Comparison of ENCODE assay signal across 8 cellular contexts in the genomic region with DNA sequence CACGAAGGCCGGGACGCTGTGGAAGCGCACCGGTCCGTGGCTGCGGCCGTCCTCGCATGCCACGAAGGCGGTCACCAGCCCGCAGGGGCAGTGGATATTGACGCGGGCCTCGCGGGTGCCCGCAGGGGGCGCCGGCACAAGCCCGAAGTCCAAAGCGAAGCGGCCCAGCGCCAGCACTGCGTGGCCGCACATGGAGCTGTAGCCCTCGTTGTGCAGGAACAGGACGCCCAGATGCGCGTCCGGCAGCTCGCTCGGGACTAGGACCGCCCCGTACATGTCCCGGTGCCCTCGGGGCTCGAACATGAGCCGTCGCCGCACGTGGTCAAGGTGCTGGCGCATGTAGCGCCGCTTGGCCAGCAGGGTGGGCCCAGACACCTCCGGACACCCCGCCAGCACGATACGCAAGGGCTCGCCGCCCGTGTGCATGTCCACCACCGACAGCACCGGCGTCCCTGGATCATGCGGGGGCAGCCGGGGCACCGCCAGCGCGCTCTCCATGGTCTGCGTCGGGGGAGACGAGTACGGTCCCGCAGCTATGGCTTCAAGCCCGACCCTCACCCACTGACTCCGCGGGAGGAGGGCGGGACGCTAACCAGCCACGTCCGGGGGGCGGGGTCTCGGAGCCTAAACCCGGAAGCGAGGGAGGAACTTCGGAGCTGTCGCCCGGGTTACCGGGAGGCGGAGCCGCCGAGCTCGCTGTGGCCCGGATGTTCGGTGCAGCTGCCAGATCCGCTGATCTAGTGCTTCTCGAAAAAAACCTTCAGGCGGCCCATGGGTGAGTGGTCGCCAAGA. TPM values are rescaled to one million over a fixed set of nuclear protein-coding genes. Genes with fewer than 3 reads are reported as not detected.
DNase-seq lines count a peak whose midpoint lies in the region; ATAC-seq and TF ChIP-seq lines count a peak whose summit lies in the region.

A gene with protein sequence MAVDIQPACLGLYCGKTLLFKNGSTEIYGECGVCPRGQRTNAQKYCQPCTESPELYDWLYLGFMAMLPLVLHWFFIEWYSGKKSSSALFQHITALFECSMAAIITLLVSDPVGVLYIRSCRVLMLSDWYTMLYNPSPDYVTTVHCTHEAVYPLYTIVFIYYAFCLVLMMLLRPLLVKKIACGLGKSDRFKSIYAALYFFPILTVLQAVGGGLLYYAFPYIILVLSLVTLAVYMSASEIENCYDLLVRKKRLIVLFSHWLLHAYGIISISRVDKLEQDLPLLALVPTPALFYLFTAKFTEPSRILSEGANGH (plus strand): TSS at position 699 of the 792 bp plus-strand sequence. CDS start 73 bp downstream, at position 772.
A gene (minus strand): TSS at position 590 of the 792 bp plus-strand sequence. CDS start 92 bp downstream, at position 498.

- no peaks in the 10 kb centered on the region for H3K9me3 Mint-ChIP-seq in activated B cell treated with CpG ODN at 0.5 μM for 24 hours

- intact Hi-C loops in activated B cell treated with CpG ODN at 0.5 μM for 24 hours (cut with micrococcal nuclease): loop anchor here (1.0 to 10.0 kb wide), 14 partner anchors 19 to 1285 kb away; a partner anchor contains a TSS

- DNase-seq in AG10803 (ENCODE audit: low read depth) (peak; percentile 92), NCI-H345 (lab: John Stamatoyannopoulos, UW) (peak; percentile 99), activated B cell treated with CpG ODN at 0.5 μM for 24 hours (peak; percentile 96), caudate nucleus (lab: John Stamatoyannopoulos, UW) (peak; percentile 68 to 97 (median 93)), inferior parietal cortex (ENCODE audit: extremely low spot score) (peak; percentile 95)
- DNase-seq in stimulated activated CD4-positive, alpha-beta T cell treated with anti-CD3 and anti-CD28 coated beads, Interleukin-12 subunit alpha, Interleukin-12 subunit beta, amount 100 ng/mL, for 24 hours (ENCODE audit: low read depth in 2 of 2): peak; percentile 94 to 98

- CTCF ChIA-PET in activated B cell treated with CpG ODN at 0.5 μM for 24 hours (lab: Charles Lee): interaction anchor here (0.7 to 2.3 kb wide), 9 partner anchors 10 to 700 kb away, joined by 3 to 9 read pairs (median 5); a partner anchor contains a TSS

- peak within 1 kb of the TSS; percentile 98 for H3K4me3 Mint-ChIP-seq in activated B cell treated with CpG ODN at 0.5 μM for 24 hours

- no peaks in the 10 kb centered on the region for H3K27me3 Mint-ChIP-seq in activated B cell treated with CpG ODN at 0.5 μM for 24 hours

- H3K36me3 Mint-ChIP-seq in activated B cell treated with CpG ODN at 0.5 μM for 24 hours (ENCODE audit: low read depth): peaks cover 15% of the 10 kb centered on the region

- H3K4me3 ChIP-seq in AG10803 (ENCODE audit: low read length): peak within 1 kb of the TSS; percentile 90

- ATAC-seq in GM19023 (IDR thresholded peaks at IDR 0.05; ENCODE audit: unreplicated experiment) (peak; percentile 92), HG03280 (IDR thresholded peaks at IDR 0.05; ENCODE audit: unreplicated experiment) (peak; percentile 92), activated B cell treated with CpG ODN at 0.5 μM for 24 hours (ENCODE audit: low read depth) (peak; percentile 92)

- TF ChIP-seq CTCF in AG10803 (conservative IDR thresholded peaks at IDR 0.05; ENCODE audit: low read length) (peak; percentile 56), activated B cell treated with CpG ODN at 0.5 μM for 24 hours (IDR thresholded peaks at IDR 0.05) (no peak)

- H3K4me1 Mint-ChIP-seq in activated B cell treated with CpG ODN at 0.5 μM for 24 hours: peaks cover 52% of the 10 kb centered on the region

- POLR2A ChIA-PET in activated B cell treated with CpG ODN at 0.5 μM for 24 hours (lab: Charles Lee): interaction anchor here (0.7 to 1.7 kb wide), 12 partner anchors 8 to 1088 kb away, joined by 3 to 13 read pairs (median 4); a partner anchor contains a TSS

- peak within 1 kb of the TSS; percentile 96 for H3K27ac Mint-ChIP-seq in activated B cell treated with CpG ODN at 0.5 μM for 24 hours

- peak within 1 kb of the TSS; percentile 90 for H3K27ac ChIP-seq in caudate nucleus (ENCODE audit: low read depth, low read length)

RNA-seq across cellular contexts. Expression of the first gene that starts in this region (rescaled TPM):
- 18.1 and 28.8 TPM in 2 replicates for total RNA-seq in activated B cell treated with CpG ODN at 0.5 μM for 24 hours

RNA-seq across cellular contexts. Expression of the second gene that starts in this region (rescaled TPM):
- 22.1 and 30.2 TPM in 2 replicates for total RNA-seq in activated B cell treated with CpG ODN at 0.5 μM for 24 hours

Comparison
In these comparisons a context has a peak if more than half of its experiments do, and no peak if none do; other contexts are left out.
1. Peak in every context shown above with its lines: DNase-seq, ATAC-seq, H3K4me3 ChIP-seq and H3K27ac ChIP-seq.